ENCODE assay signal across 13 cellular contexts in the genomic region with DNA sequence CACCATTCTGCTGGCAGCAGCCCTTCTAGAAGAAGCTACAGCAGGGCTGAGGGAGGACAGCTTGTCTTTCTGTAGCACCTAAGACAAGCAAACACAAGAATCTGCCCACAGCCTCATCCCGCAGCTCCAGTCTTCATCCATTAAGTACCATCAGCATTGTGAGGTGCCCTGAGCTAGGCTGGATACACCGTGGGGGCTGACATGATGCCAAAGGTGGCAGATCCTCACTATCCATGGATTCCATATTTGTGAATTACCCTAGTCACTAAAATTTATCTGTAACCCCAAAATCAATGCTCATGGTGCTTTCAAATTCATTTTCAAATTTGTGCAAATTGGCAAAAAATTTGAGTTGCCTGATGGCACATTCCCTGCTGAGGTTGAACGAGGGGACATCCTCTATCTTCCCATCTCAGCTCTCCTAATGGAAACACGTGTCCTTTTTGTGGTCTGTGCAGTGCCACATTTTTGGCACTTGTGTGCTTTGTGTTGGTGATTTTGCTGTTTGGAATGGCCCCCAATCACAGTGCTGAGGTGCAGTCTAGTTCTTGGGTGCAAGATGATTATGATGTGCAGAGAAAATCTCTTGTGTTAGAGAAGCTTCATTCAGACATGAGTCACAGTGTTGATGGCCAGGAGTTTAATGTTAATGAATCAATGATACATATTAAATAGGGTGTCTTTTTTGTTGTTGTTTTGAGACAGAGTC. TPM values are rescaled to one million over a fixed set of nuclear protein-coding genes. Genes with fewer than 3 reads are reported as not detected.
A peak's percentile ranks its signal among the peaks of the same experiment; 100 is the strongest.
DNase-seq lines count a peak whose midpoint lies in the region; ATAC-seq and TF ChIP-seq lines count a peak whose summit lies in the region.
"Had no signal": no experiment of that assay in that cellular context is flagged by ENCODE, and none has a peak within 500 bp of the region (broad histone marks: within the 10 kb centered on the region; RNA-seq: fewer than 3 reads in every experiment).

No MANE protein-coding gene starts in this region.

- peak overlapping the region; percentile 62 for H3K27ac Mint-ChIP-seq in activated B cell treated with CpG ODN at 0.5 μM for 24 hours
- no peak overlapping the region for H3K27ac Mint-ChIP-seq in activated CD8-positive, alpha-beta T cell treated with anti-CD3 and anti-CD28 coated beads for 36 hours
- H3K27ac Mint-ChIP-seq: activated T-helper 2 cell treated with anti-CD3 and anti-CD28 coated beads, Interferon-gamma antibody, Interleukin-2, Interleukin-4, amounts not matched to agents 10 μg/mL and 5 μg/mL and 100 μg/mL, durations not matched to agents 14 hours and 24 hours and 36 hours had no signal

- H3K27me3 Mint-ChIP-seq in activated B cell treated with CpG ODN at 0.5 μM for 24 hours: no peaks in the 10 kb centered on the region
- no peaks in the 10 kb centered on the region for H3K27me3 Mint-ChIP-seq in activated CD8-positive, alpha-beta T cell treated with anti-CD3 and anti-CD28 coated beads for 36 hours

- H3K4me3 ChIP-seq in liver (ENCODE audit: low read depth in 1 of 3, low read length in 3 of 3) (no peak overlapping the region), subcutaneous abdominal adipose tissue (ENCODE audit: low read depth in 1 of 5, low read length in 5 of 5) (no peak overlapping the region), testis (no peak overlapping the region)
- H3K4me3 ChIP-seq: HAP-1 had no signal

- H3K9me3 ChIP-seq in liver (ENCODE audit: control insufficient read depth in 4 of 4, low read length in 3 of 4): no peaks in the 10 kb centered on the region
- no peaks in the 10 kb centered on the region for H3K9me3 ChIP-seq in subcutaneous abdominal adipose tissue (ENCODE audit: control insufficient read depth in 5 of 5, low read length in 5 of 5)
- no peaks in the 10 kb centered on the region for H3K9me3 ChIP-seq in testis
- H3K9me3 ChIP-seq: HAP-1 had no signal

- H3K27ac ChIP-seq in liver (ENCODE audit: low read depth in 1 of 2, low read length in 2 of 2) (peak overlapping the region; percentile 72 to 93), subcutaneous abdominal adipose tissue (ENCODE audit: low read depth, low read length) (peak overlapping the region; percentile 55), testis (peak overlapping the region in 1 of 2 donors; percentile 58)

- intact Hi-C loops in activated B cell treated with CpG ODN at 0.5 μM for 24 hours (cut with micrococcal nuclease) (loop anchor here (1.0 to 2.0 kb wide), 3 partner anchors 29 to 101 kb away; no protein-coding TSS in a partner anchor), testis (cut with DNase I; ENCODE audit: low total_unique reads) (loop anchor here (10.0 kb wide), 3 partner anchors 49 to 159 kb away; partner anchors contain the start of gene ARL6IP4)
- intact Hi-C loops in activated CD8-positive, alpha-beta T cell treated with anti-CD3 and anti-CD28 coated beads for 36 hours (cut with micrococcal nuclease): no loop called here

- no peaks in the 10 kb centered on the region for H3K27me3 ChIP-seq in liver (ENCODE audit: control insufficient read depth in 4 of 4, insufficient read depth in 4 of 4, low read length in 3 of 4)
- no peaks in the 10 kb centered on the region for H3K27me3 ChIP-seq in subcutaneous abdominal adipose tissue (ENCODE audit: control insufficient read depth in 5 of 5, insufficient read depth in 4 of 5, low read length in 5 of 5)
- no peaks in the 10 kb centered on the region for H3K27me3 ChIP-seq in testis

- H3K36me3 Mint-ChIP-seq in activated B cell treated with CpG ODN at 0.5 μM for 24 hours (ENCODE audit: low read depth): no peaks in the 10 kb centered on the region
- H3K36me3 Mint-ChIP-seq in activated CD8-positive, alpha-beta T cell treated with anti-CD3 and anti-CD28 coated beads for 36 hours (ENCODE audit: low read depth): no peaks in the 10 kb centered on the region

- no peak for TF ChIP-seq RAD21 in liver (IDR thresholded peaks at IDR 0.05)

- TF ChIP-seq CTCF in activated B cell treated with CpG ODN at 0.5 μM for 24 hours (IDR thresholded peaks at IDR 0.05): no peak
- no peak for TF ChIP-seq CTCF in liver (IDR thresholded peaks at IDR 0.05; ENCODE audit: low read depth, low read length, missing input control)
- no peak for TF ChIP-seq CTCF in GM10248 (IDR thresholded peaks at IDR 0.05; ENCODE audit: control extremely low read depth, extremely low read depth, low read depth, missing control alignments)
- no peak for TF ChIP-seq CTCF in activated CD8-positive, alpha-beta T cell treated with anti-CD3 and anti-CD28 coated beads for 36 hours (IDR thresholded peaks at IDR 0.05)
- TF ChIP-seq CTCF in testis (IDR thresholded peaks at IDR 0.05): no peak

- H3K9ac ChIP-seq in liver (ENCODE audit: low read depth in 1 of 2, low read length in 2 of 2) (no peak overlapping the region), subcutaneous abdominal adipose tissue (ENCODE audit: low read length in 5 of 5) (no peak overlapping the region)

- H3K4me3 Mint-ChIP-seq in activated B cell treated with CpG ODN at 0.5 μM for 24 hours: no peak overlapping the region
- H3K4me3 Mint-ChIP-seq in activated CD8-positive, alpha-beta T cell treated with anti-CD3 and anti-CD28 coated beads for 36 hours: no peak overlapping the region

- H3K36me3 ChIP-seq in liver (ENCODE audit: control insufficient read depth in 4 of 4, insufficient read depth in 3 of 4, low read depth in 1 of 4, low read length in 3 of 4): no peaks in the 10 kb centered on the region
- H3K36me3 ChIP-seq in subcutaneous abdominal adipose tissue (ENCODE audit: control insufficient read depth in 5 of 5, insufficient read depth in 5 of 5, low read length in 5 of 5): no peaks in the 10 kb centered on the region
- H3K36me3 ChIP-seq in testis (ENCODE audit: low read depth, missing control alignments): no peaks in the 10 kb centered on the region
- H3K36me3 ChIP-seq: HAP-1 had no signal

- DNase-seq in EH (ENCODE audit: low read depth): peak; percentile 50
- DNase-seq in activated B cell treated with CpG ODN at 0.5 μM for 24 hours: no peak
- no peak for DNase-seq in AG20443 (ENCODE audit: low spot score)
- no peak for DNase-seq in GM10248 (ENCODE audit: extremely low spot score)
- DNase-seq in activated CD8-positive, alpha-beta T cell treated with anti-CD3 and anti-CD28 coated beads for 36 hours: no peak
- no peak for DNase-seq in testis
- DNase-seq: activated CD4-positive, alpha-beta T cell treated with anti-CD3 and anti-CD28 coated beads, Interleukin-2, amount 50 U/mL, for 1 hour; glutamatergic neuron; MM.1S had no signal

- CTCF ChIA-PET in activated B cell treated with CpG ODN at 0.5 μM for 24 hours (lab: Charles Lee) (interaction anchor here (0.9 to 1.7 kb wide), 4 partner anchors 14 to 100 kb away, joined by 3 to 5 read pairs (median 3); no protein-coding TSS in a partner anchor), GM10248 (lab: Yijun Ruan, JAX) (interaction anchor here (1.1 to 1.6 kb wide), 3 partner anchors 16 to 25 kb away, joined by 3 to 6 read pairs (median 5); no protein-coding TSS in a partner anchor)
- CTCF ChIA-PET in activated CD8-positive, alpha-beta T cell treated with anti-CD3 and anti-CD28 coated beads for 36 hours (lab: Charles Lee): interaction anchor here (0.8 to 1.3 kb wide), 2 partner anchors 69 to 350 kb away, joined by 3 to 4 read pairs; no protein-coding TSS in a partner anchor

- ATAC-seq in activated B cell treated with CpG ODN at 0.5 μM for 24 hours (ENCODE audit: low read depth): no peak
- ATAC-seq in activated CD8-positive, alpha-beta T cell treated with anti-CD3 and anti-CD28 coated beads for 36 hours: no peak

- H3K4me1 Mint-ChIP-seq in activated B cell treated with CpG ODN at 0.5 μM for 24 hours: peaks cover 63% of the 10 kb centered on the region
- H3K4me1 Mint-ChIP-seq in activated CD8-positive, alpha-beta T cell treated with anti-CD3 and anti-CD28 coated beads for 36 hours (ENCODE audit: low read depth): peaks cover 42% of the 10 kb centered on the region

- peaks cover 24 to 56% (median 48%) of the 10 kb centered on the region in 4 donors for H3K4me1 ChIP-seq in liver (ENCODE audit: control insufficient read depth in 4 of 4, insufficient read depth in 4 of 4, low read length in 3 of 4)
- peaks cover 12 to 40% (median 37%) of the 10 kb centered on the region in 5 donors for H3K4me1 ChIP-seq in subcutaneous abdominal adipose tissue (ENCODE audit: control insufficient read depth in 5 of 5, insufficient read depth in 5 of 5, low read length in 5 of 5)
- H3K4me1 ChIP-seq in testis: peaks cover 50% of the 10 kb centered on the region

- 90% methylated on average over 4 of the region's 4 CpGs for WGBS in liver
- WGBS in testis, 2 donors: 84 to 92% methylated on average over 4 of the region's 4 CpGs

- H3K9me3 Mint-ChIP-seq in activated B cell treated with CpG ODN at 0.5 μM for 24 hours: no peaks in the 10 kb centered on the region
- no peaks in the 10 kb centered on the region for H3K9me3 Mint-ChIP-seq in activated CD8-positive, alpha-beta T cell treated with anti-CD3 and anti-CD28 coated beads for 36 hours
- H3K9me3 Mint-ChIP-seq: activated T-helper 2 cell treated with anti-CD3 and anti-CD28 coated beads, Interferon-gamma antibody, Interleukin-2, Interleukin-4, amounts not matched to agents 10 μg/mL and 5 μg/mL and 100 μg/mL, durations not matched to agents 14 hours and 24 hours and 36 hours had no signal

- no peak for TF ChIP-seq POLR2A in testis (IDR thresholded peaks at IDR 0.05)

- POLR2A ChIA-PET in activated B cell treated with CpG ODN at 0.5 μM for 24 hours (lab: Charles Lee) (interaction anchor here (0.9 to 2.3 kb wide), 8 partner anchors 10 to 101 kb away, joined by 3 to 15 read pairs (median 6); partner anchors contain the start of genes MPHOSPH9 and MTRFR), GM10248 (lab: Yijun Ruan, JAX) (no interaction called here)
- POLR2A ChIA-PET in activated CD8-positive, alpha-beta T cell treated with anti-CD3 and anti-CD28 coated beads for 36 hours (lab: Charles Lee): interaction anchor here (1.6 kb wide), 1 partner anchor 11 kb away, joined by 7 read pairs; no protein-coding TSS in a partner anchor

TF ChIP-seq in liver, 16 proteins besides CTCF, POLR2A, EP300 and RAD21 (continues in another document):
- no peak for TF ChIP-seq TAF1 (conservative IDR thresholded peaks at IDR 0.05)
- no peak for TF ChIP-seq HNF4G (IDR thresholded peaks at IDR 0.05)
- no peak for TF ChIP-seq EGR1 (IDR thresholded peaks at IDR 0.05; ENCODE audit: low read depth in 2 of 2)
- no peak for TF ChIP-seq FOXA2 (IDR thresholded peaks at IDR 0.05)
- no peak for TF ChIP-seq JUND (IDR thresholded peaks at IDR 0.05)
- TF ChIP-seq, protein P1, sequence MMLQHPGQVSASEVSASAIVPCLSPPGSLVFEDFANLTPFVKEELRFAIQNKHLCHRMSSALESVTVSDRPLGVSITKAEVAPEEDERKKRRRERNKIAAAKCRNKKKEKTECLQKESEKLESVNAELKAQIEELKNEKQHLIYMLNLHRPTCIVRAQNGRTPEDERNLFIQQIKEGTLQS (IDR thresholded peaks at IDR 0.05): no peak
- TF ChIP-seq FOXA1 (IDR thresholded peaks at IDR 0.05): no peak

RNA-seq across cellular contexts. Expression of gene PITPNM2, which starts 7.0 kb away (rescaled TPM):
- total RNA-seq in activated B cell treated with CpG ODN at 0.5 μM for 24 hours (12.9 and 13.7 TPM in 2 replicates), liver (10 to 100 TPM in 1 of 2 donors, 1 to 10 TPM in 1; 1.3 to 28.4 TPM), testis (10 to 100 TPM; 25.3 to 38.3 TPM)
- polyA plus RNA-seq in liver (1 to 10 TPM; 3.6 to 6.6 TPM), testis (ENCODE audit: insufficient read depth, low read depth, low replicate concordance) (24.2 TPM)
- 10 to 100 TPM; 15.3 to 17.9 TPM for total RNA-seq in activated CD8-positive, alpha-beta T cell treated with anti-CD3 and anti-CD28 coated beads for 36 hours
